In genomic region chr3:157542711-157543485, GRCh38 we compare ENCODE assay signal across 8 cellular contexts. TPM values are rescaled to one million over a fixed set of nuclear protein-coding genes. Genes with fewer than 3 reads are reported as not detected.
DNase-seq lines count a peak whose midpoint lies in the region; ATAC-seq, FAIRE-seq and TF ChIP-seq lines count a peak whose summit lies in the region.

No MANE protein-coding gene starts in this region.

- H3K36me3 ChIP-seq in PC-3 (ENCODE audit: low read depth, low read length): no peaks in the 10 kb centered on the region
- H3K36me3 ChIP-seq in osteoblast (ENCODE audit: insufficient read depth, low read length): no peaks in the 10 kb centered on the region
- no peaks in the 10 kb centered on the region for H3K36me3 ChIP-seq in CD4-positive, alpha-beta memory T cell (ENCODE audit: insufficient read depth, low read length)

- H4K20me1 ChIP-seq in PC-3 (ENCODE audit: low read length) (no peaks in the 10 kb centered on the region), osteoblast (ENCODE audit: insufficient read depth, low read length) (no peaks in the 10 kb centered on the region)

- DNase-seq in COR-L47 (lab: John Stamatoyannopoulos, UW) (peak; percentile 18), PC-3 (peak; percentile 85), fibroblast of villous mesenchyme (ENCODE audit: low read depth) (peak; percentile 47), osteoblast (ENCODE audit: insufficient read length, low spot score, missing footprints) (peak; percentile 96), GM19239 (ENCODE audit: insufficient read length, low spot score) (no peak)
- DNase-seq in CD4-positive, alpha-beta memory T cell: no peak
- DNase-seq in activated CD4-positive, alpha-beta memory T cell treated with anti-CD3 and anti-CD28 coated beads, Interleukin-2, amount 10 ng/mL, durations not matched to agents 7 days and 5 days: no peak

- no peaks in the 10 kb centered on the region for H3K9me2 ChIP-seq in PC-3 (replicated peaks; ENCODE audit: low read length)

- H3K4me1 ChIP-seq in PC-3 (ENCODE audit: insufficient read depth, low read length) (0 out of 2 replicates have a peak, but pooled peaks cover 4% of the 10 kb centered on the region), osteoblast (ENCODE audit: insufficient read depth, low read length) (peaks cover 15% of the 10 kb centered on the region)
- H3K4me1 ChIP-seq in CD4-positive, alpha-beta memory T cell (ENCODE audit: insufficient read depth, low read length): no peaks in the 10 kb centered on the region

- H3K79me2 ChIP-seq in PC-3 (ENCODE audit: low read length) (no peaks in the 10 kb centered on the region), osteoblast (ENCODE audit: insufficient read depth, low read length) (peaks cover 11% of the 10 kb centered on the region)

- TSS peak; percentile 76 for BruUV-seq in PC-3 (replicated peaks; lab: Mats Ljungman, UMichigan)

- CTCF ChIA-PET in PC-3 (lab: Charles Lee): interaction anchor here (0.5 to 1.4 kb wide), 2 partner anchors 10 to 75 kb away, joined by 6 to 19 read pairs; no protein-coding TSS in a partner anchor
- CTCF ChIA-PET in CD4-positive, alpha-beta memory T cell (lab: Charles Lee; ENCODE audit: partially characterized antibody): no interaction called here
- CTCF ChIA-PET in activated CD4-positive, alpha-beta memory T cell treated with anti-CD3 and anti-CD28 coated beads, Interleukin-2, amount 10 ng/mL, durations not matched to agents 7 days and 5 days (lab: Charles Lee): no interaction called here

- POLR2A ChIA-PET in PC-3 (lab: Charles Lee; ENCODE audit: unreplicated experiment): interaction anchor here (0.5 to 0.9 kb wide), 2 partner anchors 11 to 106 kb away, joined by 3 to 5 read pairs; no protein-coding TSS in a partner anchor
- POLR2A ChIA-PET in CD4-positive, alpha-beta memory T cell (lab: Charles Lee; ENCODE audit: partially characterized antibody): no interaction called here
- POLR2A ChIA-PET in activated CD4-positive, alpha-beta memory T cell treated with anti-CD3 and anti-CD28 coated beads, Interleukin-2, amount 10 ng/mL, durations not matched to agents 7 days and 5 days (lab: Charles Lee): no interaction called here

- H3K27ac ChIP-seq in PC-3 (ENCODE audit: low read length) (no peak overlapping the region), osteoblast (ENCODE audit: low read depth, low read length) (peak overlapping the region; percentile 40)
- no peak overlapping the region for H3K27ac ChIP-seq in CD4-positive, alpha-beta memory T cell (ENCODE audit: low read depth, low read length)

- H3K4me3 ChIP-seq in PC-3 (ENCODE audit: low read length) (peak overlapping the region; percentile 74), fibroblast of villous mesenchyme (ENCODE audit: low read depth, low read length) (peak overlapping the region; percentile 61), osteoblast (ENCODE audit: insufficient read depth, low read length) (peak overlapping the region; percentile 74)
- no peak overlapping the region for H3K4me3 ChIP-seq in CD4-positive, alpha-beta memory T cell (ENCODE audit: low read length in 2 of 2)

- no peaks in the 10 kb centered on the region for H3K36me3 Mint-ChIP-seq in CD4-positive, alpha-beta memory T cell
- no peaks in the 10 kb centered on the region for H3K36me3 Mint-ChIP-seq in activated CD4-positive, alpha-beta memory T cell treated with anti-CD3 and anti-CD28 coated beads, Interleukin-2, amount 10 ng/mL, durations not matched to agents 7 days and 5 days (ENCODE audit: low read depth)

- intact Hi-C loops in PC-3 (cut with micrococcal nuclease): no loop called here
- intact Hi-C loops in CD4-positive, alpha-beta memory T cell (cut with micrococcal nuclease): no loop called here

- ATAC-seq in PC-3: peak; percentile 96
- no peak for ATAC-seq in GM21528 (IDR thresholded peaks at IDR 0.05; ENCODE audit: low FRiP score, unreplicated experiment)

- H3K27ac Mint-ChIP-seq in CD4-positive, alpha-beta memory T cell: no peak overlapping the region
- H3K27ac Mint-ChIP-seq in activated CD4-positive, alpha-beta memory T cell treated with anti-CD3 and anti-CD28 coated beads, Interleukin-2, amount 10 ng/mL, durations not matched to agents 7 days and 5 days: no peak overlapping the region

- peak overlapping the region; percentile 97 for H2AFZ ChIP-seq in PC-3 (ENCODE audit: low read length)
- H2AFZ ChIP-seq in osteoblast (ENCODE audit: low read length): peak overlapping the region; percentile 88

- no peaks in the 10 kb centered on the region for H3F3A ChIP-seq in PC-3 (ENCODE audit: low read length, unreplicated experiment)

- peaks cover 0 to 12% (median 5%) of the 10 kb centered on the region in 8 donors for H3K9me3 Mint-ChIP-seq in CD4-positive, alpha-beta memory T cell
- H3K9me3 Mint-ChIP-seq in activated CD4-positive, alpha-beta memory T cell treated with anti-CD3 and anti-CD28 coated beads, Interleukin-2, amount 10 ng/mL, durations not matched to agents 7 days and 5 days: no peaks in the 10 kb centered on the region

- H3K9me3 ChIP-seq in PC-3 (ENCODE audit: low read length): no peaks in the 10 kb centered on the region
- peaks cover 3% of the 10 kb centered on the region for H3K9me3 ChIP-seq in osteoblast (ENCODE audit: low read depth, low read length)
- H3K9me3 ChIP-seq in CD4-positive, alpha-beta memory T cell (ENCODE audit: control insufficient read depth in 1 of 2, low read length in 2 of 2): no peaks in the 10 kb centered on the region

- peaks cover 15 to 17% of the 10 kb centered on the region in 2 donors for H3K27me3 Mint-ChIP-seq in CD4-positive, alpha-beta memory T cell
- H3K27me3 Mint-ChIP-seq in activated CD4-positive, alpha-beta memory T cell treated with anti-CD3 and anti-CD28 coated beads, Interleukin-2, amount 10 ng/mL, durations not matched to agents 7 days and 5 days: peaks cover 24% of the 10 kb centered on the region

- H3K27me3 ChIP-seq in PC-3 (ENCODE audit: low read length) (no peaks in the 10 kb centered on the region), osteoblast (ENCODE audit: insufficient read depth, low read length) (no peaks in the 10 kb centered on the region)
- no peaks in the 10 kb centered on the region for H3K27me3 ChIP-seq in CD4-positive, alpha-beta memory T cell (ENCODE audit: insufficient read depth, low read length)

- FAIRE-seq in GM19239 (lab: Jason Lieb, UNC): no peak

- H3K9ac ChIP-seq in PC-3 (ENCODE audit: low read length): peak overlapping the region; percentile 62

- H3K4me2 ChIP-seq in PC-3 (ENCODE audit: low read length) (peak overlapping the region; percentile 90), osteoblast (ENCODE audit: insufficient read depth, low read length) (peak overlapping the region; percentile 85)

- no peak overlapping the region for H3K4me3 Mint-ChIP-seq in CD4-positive, alpha-beta memory T cell
- H3K4me3 Mint-ChIP-seq in activated CD4-positive, alpha-beta memory T cell treated with anti-CD3 and anti-CD28 coated beads, Interleukin-2, amount 10 ng/mL, durations not matched to agents 7 days and 5 days: no peak overlapping the region

- H3K4me1 Mint-ChIP-seq in CD4-positive, alpha-beta memory T cell: no peaks in the 10 kb centered on the region
- H3K4me1 Mint-ChIP-seq in activated CD4-positive, alpha-beta memory T cell treated with anti-CD3 and anti-CD28 coated beads, Interleukin-2, amount 10 ng/mL, durations not matched to agents 7 days and 5 days: no peaks in the 10 kb centered on the region

- TF ChIP-seq CTCF in PC-3 (conservative IDR thresholded peaks at IDR 0.05; ENCODE audit: low read depth, low read length) (peak; percentile 45; the same call in 1 of the 2 replicates), fibroblast of villous mesenchyme (IDR thresholded peaks at IDR 0.05; ENCODE audit: insufficient read depth, low read depth, low read length) (peak; percentile 35), osteoblast (IDR thresholded peaks at IDR 0.05; ENCODE audit: extremely low read depth, low read depth, low read length) (peak; percentile 14)

RNA-seq across cellular contexts. Expression of gene VEPH1, which starts 39.7 kb away (rescaled TPM):
- 11.5 and 27.3 TPM in 2 replicates for total RNA-seq in PC-3 (2014; rRNA removed)
- total RNA-seq in fibroblast of villous mesenchyme: 8.6 and 10.3 TPM in 2 replicates
- total RNA-seq in osteoblast: 23.2 and 25.3 TPM in 2 replicates
- total RNA-seq in CD4-positive, alpha-beta memory T cell: not detected
- polyA plus RNA-seq in CD4-positive, alpha-beta memory T cell: not detected
- total RNA-seq in activated CD4-positive, alpha-beta memory T cell treated with anti-CD3 and anti-CD28 coated beads, Interleukin-2, amount 10 ng/mL, durations not matched to agents 7 days and 5 days: not detected

Comparison
In these comparisons a context has a peak if more than half of its experiments do, and no peak if none do; other contexts are left out.
1. DNase-seq: peak in COR-L47 (single experiment), PC-3 (single experiment), fibroblast of villous mesenchyme (single experiment) and osteoblast (single experiment); none in CD4-positive, alpha-beta memory T cell (0 of 5), activated CD4-positive, alpha-beta memory T cell treated with anti-CD3 and anti-CD28 coated beads, Interleukin-2, amount 10 ng/mL, durations not matched to agents 7 days and 5 days (single experiment) and GM19239 (single experiment).
2. H3K4me3 ChIP-seq: peak in PC-3 (single experiment), fibroblast of villous mesenchyme (single experiment) and osteoblast (single experiment); none in CD4-positive, alpha-beta memory T cell (0 of 2).
3. Peak in every context shown above with its lines, with median percentiles within 50 percentile points of each other: CTCF ChIP-seq.